22 cellular contexts compared by ENCODE assay signal in genomic region chr6:150294713-150295112, GRCh38.
"Had no signal": no experiment of that assay in that cellular context is flagged by ENCODE, and none has a peak within 500 bp of the region (broad histone marks: within the 10 kb centered on the region; RNA-seq: fewer than 3 reads in every experiment).

No MANE protein-coding gene starts in this region.

- H3K4me1 ChIP-seq: left ventricle myocardium inferior, right atrium auricular region, right lobe of liver, tibial artery, upper lobe of right lung had no signal

- H3K4me3 Mint-ChIP-seq: immature natural killer cell; naive thymus-derived CD4-positive, alpha-beta T cell; natural killer cell treated with Interleukin-12 subunit alpha and Interleukin-12 subunit beta and Interleukin-15 and Interleukin-18, amount 100 ng/mL, for 72 hours; stimulated activated naive B cell treated with anti-CD40 and anti-IgM and Interleukin-4, amounts not matched to agents 10 μg/mL and 1 μg/mL and 100 μg/mL, for 72 hours had no signal

- H3K27ac Mint-ChIP-seq: immature natural killer cell; naive thymus-derived CD4-positive, alpha-beta T cell; natural killer cell treated with Interleukin-12 subunit alpha and Interleukin-12 subunit beta and Interleukin-15 and Interleukin-18, amount 100 ng/mL, for 72 hours; progenitor cell of endocrine pancreas; stimulated activated naive B cell treated with anti-CD40 and anti-IgM and Interleukin-4, amounts not matched to agents 10 μg/mL and 1 μg/mL and 100 μg/mL, for 72 hours had no signal

- H3K27me3 ChIP-seq: ovary, right atrium auricular region, right lobe of liver, suprapubic skin, tibial artery, upper lobe of right lung had no signal

- H3K4me1 Mint-ChIP-seq: immature natural killer cell; naive thymus-derived CD4-positive, alpha-beta T cell had no signal

- DNase-seq: hypothalamus; immature natural killer cell; left ventricle myocardium inferior; midbrain; mucosa of descending colon; naive thymus-derived CD4-positive, alpha-beta T cell; ovary; right lobe of liver; stimulated activated CD4-positive, alpha-beta T cell treated with anti-CD3 and anti-CD28 coated beads, Interleukin-12 subunit alpha, Interleukin-12 subunit beta, amount 100 ng/mL, for 4 hours; stimulated activated CD4-positive, alpha-beta T cell treated with anti-CD3 and anti-CD28 coated beads, Interleukin-15, amount 100 ng/mL, for 24 hours; stimulated activated CD4-positive, alpha-beta T cell treated with anti-CD3 and anti-CD28 coated beads, Interleukin-2, amount 100 ng/mL, for 24 hours; stimulated activated CD4-positive, alpha-beta T cell treated with anti-CD3 and anti-CD28 coated beads, Interleukin-4, amount 100 ng/mL, for 1 hour; stimulated activated naive B cell treated with anti-CD40 and anti-IgM and Interleukin-4, amounts not matched to agents 10 μg/mL and 1 μg/mL and 100 μg/mL, for 72 hours; stimulated activated naive CD8-positive, alpha-beta T cell treated with anti-CD3 and anti-CD28 coated beads, Interleukin-15, Interleukin-2, amounts not matched to agents 100 U/mL and 50 U/mL, for 24 hours; tibial artery; trophoblast cell; upper lobe of right lung had no signal

- ATAC-seq: mucosa of descending colon; naive thymus-derived CD4-positive, alpha-beta T cell; right lobe of liver; stimulated activated naive CD8-positive, alpha-beta T cell treated with anti-CD3 and anti-CD28 coated beads, Interleukin-15, Interleukin-2, amounts not matched to agents 100 U/mL and 50 U/mL, for 24 hours; upper lobe of right lung had no signal

- H3K27ac ChIP-seq: left ventricle myocardium inferior, ovary, right atrium auricular region, right lobe of liver, thoracic aorta, tibial artery, upper lobe of right lung had no signal
